In the genomic region with DNA sequence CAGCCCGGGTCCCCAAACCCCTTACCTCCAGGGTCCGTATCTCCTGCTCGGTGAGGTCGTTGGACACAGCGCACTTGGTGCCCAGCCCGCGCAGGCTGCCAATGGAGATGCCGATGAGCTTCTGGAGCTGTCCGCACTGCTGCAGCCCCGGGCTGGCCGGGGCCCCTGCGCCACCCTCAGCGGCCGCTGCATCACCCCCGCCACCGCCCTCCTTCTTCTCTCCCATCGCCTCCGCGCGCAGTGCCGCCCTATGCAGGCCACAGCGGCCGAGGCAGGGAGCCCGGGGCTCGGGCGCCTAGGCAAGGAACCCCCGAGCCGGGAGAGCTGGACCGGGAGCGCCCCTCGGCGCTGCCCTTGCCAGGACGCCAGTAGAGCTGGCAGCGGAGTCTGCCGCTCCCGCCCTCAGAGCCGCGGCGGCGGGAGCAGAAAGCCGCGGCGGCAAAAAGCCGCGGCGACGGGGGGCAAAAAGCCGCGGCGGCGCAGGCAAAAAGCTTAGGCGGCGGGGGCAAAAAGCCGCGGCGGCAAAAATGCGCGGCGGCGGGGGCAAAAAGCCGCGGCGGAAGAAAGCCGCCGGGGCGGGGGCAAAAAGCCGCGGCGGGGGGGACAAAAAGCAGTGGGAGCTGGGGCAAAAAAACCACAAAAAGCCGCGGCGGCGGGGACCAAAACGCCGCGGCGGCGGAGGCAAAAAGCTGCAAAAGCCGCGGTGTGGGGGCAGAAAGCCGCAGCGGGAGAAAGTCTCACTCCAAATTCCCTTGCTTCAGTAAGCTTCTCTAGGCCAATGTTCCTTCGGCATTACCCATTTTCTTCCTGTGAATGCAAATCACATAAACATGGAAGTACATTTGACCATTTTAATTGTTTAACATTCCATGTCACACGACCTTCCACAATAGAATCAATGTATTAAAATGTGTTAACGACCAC, we compare ENCODE assay signal across 6 cellular contexts.
A peak's percentile ranks its signal among the peaks of the same experiment; 100 is the strongest.
DNase-seq lines count a peak whose midpoint lies in the region; ATAC-seq, FAIRE-seq and TF ChIP-seq lines count a peak whose summit lies in the region.
"Not testable (repeated sequence)": the region's sequence is repeated elsewhere in the genome, so short reads cannot be mapped to it uniquely, and the experiment has no call there.

No MANE protein-coding gene starts in this region.

- H3K9ac ChIP-seq in HCT116 (ENCODE audit: low read length); PC-3 (ENCODE audit: low read length): not testable (repeated sequence)

- H3K4me1 Mint-ChIP-seq in WTC11; effector memory CD8-positive, alpha-beta T cell (ENCODE audit: low read depth in 2 of 2): not testable (repeated sequence)

- not testable (repeated sequence) for H3K4me1 ChIP-seq in A549; HCT116 (ENCODE audit: control insufficient read depth in 1 of 2, insufficient read depth in 2 of 2, low read length in 2 of 2); PC-3 (ENCODE audit: insufficient read depth, low read length)

- H3K79me2 ChIP-seq in HCT116 (ENCODE audit: insufficient read depth, low read length); PC-3 (ENCODE audit: low read length): not testable (repeated sequence)

- RAD21 ChIA-PET in HCT116 (lab: Charles Lee; ENCODE audit: low non-redundant PET in 1 of 2, low total read pairs in 2 of 2, uncharacterized antibody in 2 of 2, unreplicated experiment in 2 of 2), result not testable (repeated sequence)

- BruUV-seq in HCT116 (replicated peaks; lab: Mats Ljungman, UMichigan); PC-3 (replicated peaks; lab: Mats Ljungman, UMichigan): not testable (repeated sequence)

- TF ChIP-seq CTCF in A549 (IDR thresholded peaks at IDR 0.05); HCT116 (IDR thresholded peaks at IDR 0.05 in 2 of 3, conservative IDR thresholded peaks at IDR 0.05 in 1 of 3; ENCODE audit: borderline replicate concordance in 1 of 3, insufficient read depth in 1 of 3, low read depth in 2 of 3, low read length in 2 of 3); PC-3 (conservative IDR thresholded peaks at IDR 0.05; ENCODE audit: low read depth, low read length); WTC11 (IDR thresholded peaks at IDR 0.05): not testable (repeated sequence)

- not testable (repeated sequence) for TF ChIP-seq POLR2A in A549 (IDR thresholded peaks at IDR 0.05; ENCODE audit: low read length); HCT116 (IDR thresholded peaks at IDR 0.05; ENCODE audit: borderline replicate concordance, extremely low read depth, insufficient read depth, insufficient read length)

- H3K36me3 Mint-ChIP-seq in WTC11; effector memory CD8-positive, alpha-beta T cell (ENCODE audit: insufficient read depth): not testable (repeated sequence)

- not testable (repeated sequence) for H3K9me3 Mint-ChIP-seq in WTC11
- peaks cover 2 to 11% of the 10 kb centered on the region in 2 donors for H3K9me3 Mint-ChIP-seq in effector memory CD8-positive, alpha-beta T cell

- not testable (repeated sequence) for H3K4me3 Mint-ChIP-seq in WTC11; effector memory CD8-positive, alpha-beta T cell

- intact Hi-C loops in HCT116 (cut with micrococcal nuclease); PC-3 (cut with micrococcal nuclease): not testable (repeated sequence)

- H3K27me3 Mint-ChIP-seq in WTC11 (ENCODE audit: low read depth); effector memory CD8-positive, alpha-beta T cell: not testable (repeated sequence)

- TF ChIP-seq RAD21 in A549 (conservative IDR thresholded peaks at IDR 0.05 in 1 of 2, IDR thresholded peaks at IDR 0.05 in 1 of 2); HCT116 (IDR thresholded peaks at IDR 0.05; ENCODE audit: low read depth): not testable (repeated sequence)

- TF ChIP-seq EP300 in A549 (IDR thresholded peaks at IDR 0.05), result not testable (repeated sequence)

- WGBS in A549 (ENCODE audit: missing lambda C conversion rate), result no CpG with 5 or more reads among the region's 85 CpGs

- not testable (repeated sequence) for H3K9me2 ChIP-seq in HCT116 (ENCODE audit: insufficient read depth); PC-3 (replicated peaks; ENCODE audit: low read length)

- not testable (repeated sequence) for FAIRE-seq in A549 (lab: Jason Lieb, UNC)

- H2AFZ ChIP-seq in HCT116 (ENCODE audit: low read depth, low read length, poor library complexity, severe bottlenecking); PC-3 (ENCODE audit: low read length): not testable (repeated sequence)

- ATAC-seq in A549 (peak; percentile 65 to 71; a peak in 4 of 6 replicates), HCT116 (peak; percentile 59), PC-3 (peak; percentile 50), WTC11 (peak; percentile 67), left lobe of liver (peak; percentile 64)
- ATAC-seq in effector memory CD8-positive, alpha-beta T cell (replicated peaks), result peak; percentile 17

- H3K27me3 ChIP-seq in HCT116 (ENCODE audit: insufficient read depth, low read length); PC-3 (ENCODE audit: low read length): not testable (repeated sequence)

- not testable (repeated sequence) for H3K27ac ChIP-seq in A549; HCT116 (ENCODE audit: low read depth, low read length); PC-3 (ENCODE audit: low read length)

- H3K27ac Mint-ChIP-seq in WTC11; effector memory CD8-positive, alpha-beta T cell: not testable (repeated sequence)

- CTCF ChIA-PET in A549 (lab: Yijun Ruan, JAX); HCT116 (lab: Charles Lee); PC-3 (lab: Charles Lee); WTC11 (lab: Charles Lee): not testable (repeated sequence)

- H3K4me2 ChIP-seq in A549; HCT116 (ENCODE audit: low read length); PC-3 (ENCODE audit: low read length): not testable (repeated sequence)

- not testable (repeated sequence) for DNase-seq in A549 (ENCODE audit: low read depth in 1 of 2, low spot score in 1 of 2); HCT116 (ENCODE audit: low read depth, low spot score); PC-3; WTC11 (ENCODE audit: low spot score); effector memory CD8-positive, alpha-beta T cell; left lobe of liver (ENCODE audit: low spot score)

- H3K4me3 ChIP-seq in A549; HCT116 (replicated peaks in 1 of 2; ENCODE audit: low read depth in 1 of 2, low read length in 2 of 2); PC-3 (ENCODE audit: low read length): not testable (repeated sequence)

- not testable (repeated sequence) for H3F3A ChIP-seq in PC-3 (ENCODE audit: low read length, unreplicated experiment)

- not testable (repeated sequence) for H4K20me1 ChIP-seq in HCT116 (ENCODE audit: insufficient read depth); PC-3 (ENCODE audit: low read length)

- POLR2A ChIA-PET in A549 (lab: Yijun Ruan, JAX); HCT116 (lab: Charles Lee); PC-3 (lab: Charles Lee; ENCODE audit: unreplicated experiment); WTC11 (lab: Charles Lee): not testable (repeated sequence)

- H3K9me3 ChIP-seq in A549; HCT116 (ENCODE audit: control insufficient read depth in 1 of 2, insufficient read depth in 1 of 2, low read depth in 1 of 2, low read length in 2 of 2); PC-3 (ENCODE audit: low read length): not testable (repeated sequence)

- not testable (repeated sequence) for H3K36me3 ChIP-seq in HCT116 (ENCODE audit: control insufficient read depth in 1 of 2, insufficient read depth in 2 of 2, low read length in 2 of 2); PC-3 (ENCODE audit: low read depth, low read length)

Comparison
In these comparisons a context has a peak if more than half of its experiments do, and no peak if none do; other contexts are left out.
1. ATAC-seq: peak in every context shown above with its lines; median percentile 68 in A549; 67 in WTC11; 64 in left lobe of liver; 59 in HCT116; 50 in PC-3; 17 in effector memory CD8-positive, alpha-beta T cell.